9 cellular contexts compared by ENCODE assay signal in the genomic region with DNA sequence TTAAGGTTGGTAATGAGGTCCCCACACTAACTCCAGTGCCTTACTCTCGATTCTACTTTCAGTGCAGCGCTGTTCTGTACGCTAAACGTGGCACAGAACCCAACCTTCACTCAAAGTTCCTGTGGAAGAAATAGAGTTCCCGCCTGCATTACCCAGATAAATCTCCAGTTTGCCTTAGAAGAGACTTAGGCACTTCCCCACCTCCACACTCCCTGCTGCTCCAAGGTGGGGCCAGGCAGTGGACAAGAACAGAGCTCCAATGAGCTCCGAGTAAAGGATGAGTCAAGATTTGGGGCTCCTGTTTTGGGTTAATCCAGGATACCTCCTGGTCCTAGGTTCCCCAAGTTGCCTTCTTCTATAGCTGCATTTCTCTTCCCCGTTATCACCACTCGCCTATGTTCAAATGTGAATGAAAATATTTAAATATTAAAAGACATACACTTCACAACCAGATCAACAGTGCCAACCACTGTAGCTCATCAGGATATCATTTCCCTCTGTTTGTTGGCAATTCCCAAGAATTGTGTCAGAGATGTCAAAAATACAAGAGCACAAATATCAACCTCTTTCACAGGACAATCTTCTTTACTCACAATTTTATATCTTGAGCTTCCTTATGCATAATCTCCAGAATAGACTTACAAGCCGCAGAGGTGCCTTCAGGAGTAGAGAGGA. TPM values are rescaled to one million over a fixed set of nuclear protein-coding genes. Genes with fewer than 3 reads are reported as not detected.
DNase-seq lines count a peak whose midpoint lies in the region; ATAC-seq and TF ChIP-seq lines count a peak whose summit lies in the region.
"Had no signal": no experiment of that assay in that cellular context is flagged by ENCODE, and none has a peak within 500 bp of the region (broad histone marks: within the 10 kb centered on the region; RNA-seq: fewer than 3 reads in every experiment).

No MANE protein-coding gene starts in this region.

- TF ChIP-seq CTCF in Panc1 (IDR thresholded peaks at IDR 0.05) (no peak), chondrocyte (IDR thresholded peaks at IDR 0.05) (no peak), neutrophil (IDR thresholded peaks at IDR 0.05) (no peak)

- ATAC-seq in Panc1 (0 out of 2 replicates have a peak, but pooled peaks have one; percentile 2), Right ventricle myocardium inferior (no peak)

- CTCF ChIA-PET in Panc1 (lab: Charles Lee): interaction anchor here (0.8 to 0.9 kb wide), 2 partner anchors 69 to 74 kb away, joined by 3 to 9 read pairs; no protein-coding TSS in a partner anchor

- peak overlapping the region; percentile 95 for H3K27ac Mint-ChIP-seq in chondrocyte (ENCODE audit: unreplicated experiment)

- intact Hi-C loops in Panc1 (cut with micrococcal nuclease; ENCODE audit: unreplicated experiment) (no loop called here), Right ventricle myocardium inferior (cut with DNase I) (no loop called here)

- peaks cover 27% of the 10 kb centered on the region for H3K36me3 Mint-ChIP-seq in chondrocyte (ENCODE audit: low read depth)

- TSS peak; percentile 10 for BruUV-seq in Panc1 (replicated peaks; lab: Mats Ljungman, UMichigan)

- H3K4me1 ChIP-seq in Panc1 (ENCODE audit: control insufficient read depth, insufficient read depth, low read length): peaks cover 65% of the 10 kb centered on the region
- H3K4me1 ChIP-seq in neutrophil (ENCODE audit: control insufficient read depth in 1 of 2, insufficient read depth in 1 of 2, low read depth in 1 of 2, low read length in 1 of 2): peaks cover 18 to 20% of the 10 kb centered on the region in 2 experiments
- H3K4me1 ChIP-seq: tibial nerve had no signal

- peaks cover 81% of the 10 kb centered on the region for H3K4me1 Mint-ChIP-seq in chondrocyte (ENCODE audit: low read depth)

- H3K36me3 ChIP-seq in Panc1 (ENCODE audit: control insufficient read depth, insufficient read depth, low read length) (peaks cover 34% of the 10 kb centered on the region), neutrophil (no peaks in the 10 kb centered on the region)
- H3K36me3 ChIP-seq: tibial nerve had no signal

- H3K27ac ChIP-seq in Panc1 (ENCODE audit: low read length) (peak overlapping the region; percentile 86), neutrophil (peak overlapping the region; percentile 5)
- H3K27ac ChIP-seq: tibial nerve had no signal

- H3K4me3 ChIP-seq in Panc1 (ENCODE audit: low read depth in 2 of 2, low read length in 2 of 2) (peak overlapping the region in 1 of 2 experiments; percentile 2; a peak in 2 of 4 replicates), neutrophil (ENCODE audit: low read depth in 1 of 2, low read length in 1 of 2) (peak overlapping the region in 1 of 2 experiments; percentile 59)

- DNase-seq in ELR (ENCODE audit: low read depth) (peak; percentile 66), Panc1 (ENCODE audit: low read depth, low spot score) (no peak), chondrocyte (ENCODE audit: low spot score) (no peak), LoVo (ENCODE audit: low spot score) (no peak), epidermal melanocyte (ENCODE audit: insufficient read length, low spot score) (no peak), Right ventricle myocardium inferior (ENCODE audit: missing footprints) (no peak)
- DNase-seq in stimulated activated naive CD4-positive, alpha-beta T cell (lab: John Stamatoyannopoulos, UW): no peak

- H3K9me3 Mint-ChIP-seq in chondrocyte (ENCODE audit: low read depth): no peaks in the 10 kb centered on the region

- H3K9me3 ChIP-seq in Panc1 (ENCODE audit: control insufficient read depth, insufficient read depth, low read depth, low read length) (no peaks in the 10 kb centered on the region), neutrophil (no peaks in the 10 kb centered on the region)
- H3K9me3 ChIP-seq: tibial nerve had no signal

- H3K27me3 Mint-ChIP-seq in chondrocyte (ENCODE audit: low read depth): no peaks in the 10 kb centered on the region

- H3K4me3 Mint-ChIP-seq in chondrocyte (ENCODE audit: unreplicated experiment): peak overlapping the region; percentile 45

- in situ Hi-C loops in Panc1 (cut with HindIII; ENCODE audit: low pct_unique_long_range_greater_than_20kb, low sequenced_read_pairs): no loop called here

- H3K27me3 ChIP-seq in Panc1 (ENCODE audit: control insufficient read depth, insufficient read depth, low read length) (no peaks in the 10 kb centered on the region), neutrophil (no peaks in the 10 kb centered on the region)
- H3K27me3 ChIP-seq: tibial nerve had no signal

- POLR2A ChIA-PET in Panc1 (lab: Charles Lee): no interaction called here

RNA-seq across cellular contexts. Expression of gene MALSU1, which starts 48.0 kb away (rescaled TPM):
- total RNA-seq in Panc1 (2021; ENCODE audit: unreplicated experiment) (111 TPM), chondrocyte (40.9 to 57.3 TPM (median 44.6 TPM) in 3 replicates), Right ventricle myocardium inferior (119 TPM)
- 100 TPM for polyA plus RNA-seq in Panc1 (2012; ENCODE audit: insufficient read length)
